In the genomic region with DNA sequence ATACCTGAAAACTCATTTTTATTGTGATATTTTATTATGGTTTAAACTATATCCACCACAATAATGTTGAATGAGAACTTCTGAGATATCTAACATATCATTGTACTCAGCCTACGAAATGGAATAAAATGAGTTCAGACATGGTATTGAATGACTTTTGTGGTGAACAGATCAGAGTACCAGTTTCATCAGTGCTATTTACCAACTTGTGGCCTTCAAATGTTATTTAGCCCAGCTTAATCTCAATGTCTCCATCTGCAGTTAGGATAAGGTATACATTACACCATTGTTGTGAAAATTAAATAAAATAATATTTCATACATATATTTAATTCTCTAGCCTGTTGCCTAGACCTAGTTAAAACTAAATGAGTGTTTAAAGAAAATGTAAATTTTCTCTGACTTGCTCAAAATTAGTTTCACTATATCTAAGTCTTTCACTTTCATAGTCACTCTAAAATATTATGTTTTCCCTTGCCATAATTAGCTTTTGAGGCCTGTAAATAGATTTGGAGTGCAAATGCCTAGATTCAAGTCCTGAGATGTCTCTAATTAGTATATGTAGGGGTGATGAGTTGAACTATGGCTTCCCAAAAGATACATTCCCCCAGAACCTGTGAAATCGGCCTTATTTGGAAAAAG, we compare ENCODE assay signal across 13 cellular contexts.
A peak's percentile ranks its signal among the peaks of the same experiment; 100 is the strongest.
DNase-seq lines count a peak whose midpoint lies in the region; ATAC-seq and TF ChIP-seq lines count a peak whose summit lies in the region.
"Had no signal": no experiment of that assay in that cellular context is flagged by ENCODE, and none has a peak within 500 bp of the region (broad histone marks: within the 10 kb centered on the region; RNA-seq: fewer than 3 reads in every experiment).

No MANE protein-coding gene starts in this region.

- TF ChIP-seq POLR2A in HCT116 (IDR thresholded peaks at IDR 0.05; ENCODE audit: borderline replicate concordance, extremely low read depth, insufficient read depth, insufficient read length) = no peak
- no peak for TF ChIP-seq POLR2A in uterus (IDR thresholded peaks at IDR 0.05)
- no peak for TF ChIP-seq POLR2A in ovary (IDR thresholded peaks at IDR 0.05)

- no peak overlapping the region for H3K9ac ChIP-seq in HCT116 (ENCODE audit: low read length)

- H3K4me3 Mint-ChIP-seq in activated CD8-positive, alpha-beta T cell treated with anti-CD3 and anti-CD28 coated beads for 36 hours = no peak overlapping the region
- H3K4me3 Mint-ChIP-seq: activated CD4-positive, alpha-beta memory T cell treated with anti-CD3 and anti-CD28 coated beads for 36 hours; activated naive CD4-positive, alpha-beta T cell treated with anti-CD3 and anti-CD28 coated beads for 36 hours; naive thymus-derived CD8-positive, alpha-beta T cell had no signal

- TF ChIP-seq CTCF in HCT116 (IDR thresholded peaks at IDR 0.05 in 2 of 3, conservative IDR thresholded peaks at IDR 0.05 in 1 of 3; ENCODE audit: borderline replicate concordance in 1 of 3, insufficient read depth in 1 of 3, low read depth in 2 of 3, low read length in 2 of 3) = peak in 1 of 3 experiments; percentile 17; a peak in 2 of 6 replicates
- TF ChIP-seq CTCF in epithelial cell of esophagus (IDR thresholded peaks at IDR 0.05; ENCODE audit: insufficient read depth, low read depth, low read length, missing control alignments) = peak; percentile 34
- TF ChIP-seq CTCF in uterus (IDR thresholded peaks at IDR 0.05) = no peak
- TF ChIP-seq CTCF in activated CD8-positive, alpha-beta T cell treated with anti-CD3 and anti-CD28 coated beads for 36 hours (IDR thresholded peaks at IDR 0.05) = no peak
- TF ChIP-seq CTCF in ovary (IDR thresholded peaks at IDR 0.05) = no peak

- H3K36me3 ChIP-seq in HCT116 (ENCODE audit: control insufficient read depth in 1 of 2, insufficient read depth in 2 of 2, low read length in 2 of 2) (no peaks in the 10 kb centered on the region), uterus (no peaks in the 10 kb centered on the region), ovary (no peaks in the 10 kb centered on the region)
- H3K36me3 ChIP-seq: colonic mucosa had no signal

- RAD21 ChIA-PET in HCT116 (lab: Charles Lee; ENCODE audit: low non-redundant PET in 1 of 2, low total read pairs in 2 of 2, uncharacterized antibody in 2 of 2, unreplicated experiment in 2 of 2) = no interaction called here

- no TSS peak for BruUV-seq in HCT116 (replicated peaks; lab: Mats Ljungman, UMichigan)

- no peaks in the 10 kb centered on the region for H3K36me3 Mint-ChIP-seq in activated CD8-positive, alpha-beta T cell treated with anti-CD3 and anti-CD28 coated beads for 36 hours (ENCODE audit: low read depth)
- no peaks in the 10 kb centered on the region for H3K36me3 Mint-ChIP-seq in activated naive CD4-positive, alpha-beta T cell treated with anti-CD3 and anti-CD28 coated beads, Interleukin-2, amount 50 U/mL, for 72 hours
- H3K36me3 Mint-ChIP-seq: activated CD4-positive, alpha-beta memory T cell treated with anti-CD3 and anti-CD28 coated beads for 36 hours; naive thymus-derived CD8-positive, alpha-beta T cell had no signal

- peaks cover 4% of the 10 kb centered on the region for H3K9me3 Mint-ChIP-seq in activated CD8-positive, alpha-beta T cell treated with anti-CD3 and anti-CD28 coated beads for 36 hours
- H3K9me3 Mint-ChIP-seq in activated naive CD4-positive, alpha-beta T cell treated with anti-CD3 and anti-CD28 coated beads, Interleukin-2, amount 50 U/mL, for 72 hours = peaks cover 5 to 9% of the 10 kb centered on the region in 2 donors

- no peaks in the 10 kb centered on the region for H3K4me1 ChIP-seq in HCT116 (ENCODE audit: control insufficient read depth in 1 of 2, insufficient read depth in 2 of 2, low read length in 2 of 2)
- H3K4me1 ChIP-seq in uterus = no peaks in the 10 kb centered on the region
- H3K4me1 ChIP-seq in ovary (ENCODE audit: insufficient read depth) = no peaks in the 10 kb centered on the region
- H3K4me1 ChIP-seq: colonic mucosa had no signal

- H3K9me3 ChIP-seq in HCT116 (ENCODE audit: control insufficient read depth in 1 of 2, insufficient read depth in 1 of 2, low read depth in 1 of 2, low read length in 2 of 2) (no peaks in the 10 kb centered on the region), uterus (no peaks in the 10 kb centered on the region), ovary (no peaks in the 10 kb centered on the region)
- H3K9me3 ChIP-seq: colonic mucosa had no signal

- no peak overlapping the region for H2AFZ ChIP-seq in HCT116 (ENCODE audit: low read depth, low read length, poor library complexity, severe bottlenecking)

- ATAC-seq in GM18870 (IDR thresholded peaks at IDR 0.05; ENCODE audit: unreplicated experiment) = peak; percentile 75
- ATAC-seq in HCT116 = no peak
- ATAC-seq in HG03442 (IDR thresholded peaks at IDR 0.05; ENCODE audit: unreplicated experiment) = peak; percentile 66
- ATAC-seq in activated CD8-positive, alpha-beta T cell treated with anti-CD3 and anti-CD28 coated beads for 36 hours = no peak
- ATAC-seq in activated naive CD4-positive, alpha-beta T cell treated with anti-CD3 and anti-CD28 coated beads, Interleukin-2, amount 50 U/mL, for 72 hours = no peak
- ATAC-seq: naive thymus-derived CD8-positive, alpha-beta T cell had no signal

- CTCF ChIA-PET in HCT116 (lab: Charles Lee) = no interaction called here
- CTCF ChIA-PET in activated CD8-positive, alpha-beta T cell treated with anti-CD3 and anti-CD28 coated beads for 36 hours (lab: Charles Lee) = no interaction called here

- intact Hi-C loops in HCT116 (cut with micrococcal nuclease) (no loop called here), uterus (cut with DNase I; ENCODE audit: low total_unique reads) (no loop called here), ovary (cut with DNase I) (no loop called here)
- intact Hi-C loops in activated CD8-positive, alpha-beta T cell treated with anti-CD3 and anti-CD28 coated beads for 36 hours (cut with micrococcal nuclease) = no loop called here

- no peaks in the 10 kb centered on the region for H3K27me3 Mint-ChIP-seq in activated CD8-positive, alpha-beta T cell treated with anti-CD3 and anti-CD28 coated beads for 36 hours
- H3K27me3 Mint-ChIP-seq: activated CD4-positive, alpha-beta memory T cell treated with anti-CD3 and anti-CD28 coated beads for 36 hours; naive thymus-derived CD8-positive, alpha-beta T cell had no signal

- H3K9me2 ChIP-seq in HCT116 (ENCODE audit: insufficient read depth) = no peaks in the 10 kb centered on the region

- H3K79me2 ChIP-seq in HCT116 (ENCODE audit: insufficient read depth, low read length) = no peaks in the 10 kb centered on the region

- WGBS in ovary, 3 donors = 92 to 95% (median 92%) methylated on average over 2 of the region's 2 CpGs

- no peak overlapping the region for H3K27ac ChIP-seq in HCT116 (ENCODE audit: low read depth, low read length)
- H3K27ac ChIP-seq in uterus = no peak overlapping the region
- no peak overlapping the region for H3K27ac ChIP-seq in ovary
- H3K27ac ChIP-seq: colonic mucosa had no signal

- peak; percentile 3 for DNase-seq in HCT116 (ENCODE audit: low read depth, low spot score)
- DNase-seq in epithelial cell of esophagus (ENCODE audit: low read depth) = peak; percentile 30
- no peak for DNase-seq in uterus
- DNase-seq in activated CD8-positive, alpha-beta T cell treated with anti-CD3 and anti-CD28 coated beads for 36 hours = no peak
- DNase-seq in activated naive CD4-positive, alpha-beta T cell treated with anti-CD3 and anti-CD28 coated beads, Interleukin-2, amount 50 U/mL, for 72 hours (ENCODE audit: low spot score in 2 of 2) = no peak
- DNase-seq in ovary = no peak
- DNase-seq: activated CD4-positive, alpha-beta memory T cell treated with anti-CD3 and anti-CD28 coated beads for 36 hours; activated naive CD4-positive, alpha-beta T cell treated with anti-CD3 and anti-CD28 coated beads for 36 hours; colonic mucosa; naive thymus-derived CD8-positive, alpha-beta T cell; NCI-H1105 had no signal

- POLR2A ChIA-PET in HCT116 (lab: Charles Lee) = no interaction called here
- POLR2A ChIA-PET in activated CD8-positive, alpha-beta T cell treated with anti-CD3 and anti-CD28 coated beads for 36 hours (lab: Charles Lee) = no interaction called here

- H3K4me3 ChIP-seq in HCT116 (replicated peaks in 1 of 2; ENCODE audit: low read depth in 1 of 2, low read length in 2 of 2) (no peak overlapping the region), epithelial cell of esophagus (ENCODE audit: low read length) (no peak overlapping the region), uterus (no peak overlapping the region), ovary (no peak overlapping the region)
- H3K4me3 ChIP-seq: colonic mucosa had no signal

- no peaks in the 10 kb centered on the region for H3K4me1 Mint-ChIP-seq in activated CD8-positive, alpha-beta T cell treated with anti-CD3 and anti-CD28 coated beads for 36 hours (ENCODE audit: low read depth)
- H3K4me1 Mint-ChIP-seq: naive thymus-derived CD8-positive, alpha-beta T cell had no signal

- TF ChIP-seq EP300 in ovary (IDR thresholded peaks at IDR 0.05) = no peak

- H3K27ac Mint-ChIP-seq in activated CD8-positive, alpha-beta T cell treated with anti-CD3 and anti-CD28 coated beads for 36 hours = no peak overlapping the region
- no peak overlapping the region for H3K27ac Mint-ChIP-seq in activated naive CD4-positive, alpha-beta T cell treated with anti-CD3 and anti-CD28 coated beads, Interleukin-2, amount 50 U/mL, for 72 hours
- H3K27ac Mint-ChIP-seq: activated CD4-positive, alpha-beta memory T cell treated with anti-CD3 and anti-CD28 coated beads for 36 hours; activated naive CD4-positive, alpha-beta T cell treated with anti-CD3 and anti-CD28 coated beads for 36 hours; naive thymus-derived CD8-positive, alpha-beta T cell had no signal

- H4K20me1 ChIP-seq in HCT116 (ENCODE audit: insufficient read depth) = no peaks in the 10 kb centered on the region

- H3K4me2 ChIP-seq in HCT116 (ENCODE audit: low read length) = no peak overlapping the region

- peak; percentile 36 for TF ChIP-seq RAD21 in HCT116 (IDR thresholded peaks at IDR 0.05; ENCODE audit: low read depth)

- H3K27me3 ChIP-seq in HCT116 (ENCODE audit: insufficient read depth, low read length) (no peaks in the 10 kb centered on the region), uterus (no peaks in the 10 kb centered on the region), ovary (no peaks in the 10 kb centered on the region)
- H3K27me3 ChIP-seq: colonic mucosa had no signal

TF ChIP-seq in HCT116, 20 proteins besides CTCF, POLR2A, EP300 and RAD21 (continues in another document):
- TF ChIP-seq POLR2AphosphoS5 (IDR thresholded peaks at IDR 0.05; ENCODE audit: low read depth, low read length) (no peak), ZNF274 (IDR thresholded peaks at IDR 0.05; ENCODE audit: low read depth, low read length) (no peak), CBX3 (IDR thresholded peaks at IDR 0.05; ENCODE audit: low read depth) (no peak), SIN3A (IDR thresholded peaks at IDR 0.05; ENCODE audit: low read depth) (no peak)

Comparison
In these comparisons a context has a peak if more than half of its experiments do, and no peak if none do; other contexts are left out.
1. ATAC-seq: peak in GM18870 (single experiment) and HG03442 (single experiment); none in HCT116 (single experiment), activated CD8-positive, alpha-beta T cell treated with anti-CD3 and anti-CD28 coated beads for 36 hours (single experiment) and activated naive CD4-positive, alpha-beta T cell treated with anti-CD3 and anti-CD28 coated beads, Interleukin-2, amount 50 U/mL, for 72 hours (0 of 2).
2. DNase-seq: peak in HCT116 (single experiment) and epithelial cell of esophagus (single experiment); none in uterus (0 of 2), activated CD8-positive, alpha-beta T cell treated with anti-CD3 and anti-CD28 coated beads for 36 hours (single experiment), activated naive CD4-positive, alpha-beta T cell treated with anti-CD3 and anti-CD28 coated beads, Interleukin-2, amount 50 U/mL, for 72 hours (0 of 2) and ovary (0 of 5).